In genomic region chr3:107956991-107957467, GRCh38 we compare ENCODE assay signal across 9 cellular contexts.
DNase-seq lines count a peak whose midpoint lies in the region; ATAC-seq, FAIRE-seq and TF ChIP-seq lines count a peak whose summit lies in the region.
"Had no signal": no experiment of that assay in that cellular context is flagged by ENCODE, and none has a peak within 500 bp of the region (broad histone marks: within the 10 kb centered on the region; RNA-seq: fewer than 3 reads in every experiment).

No MANE protein-coding gene starts in this region.

- H3K36me3 Mint-ChIP-seq in astrocyte (ENCODE audit: low read depth, unreplicated experiment) = no peaks in the 10 kb centered on the region
- H3K36me3 Mint-ChIP-seq in activated T-cell treated with anti-CD3 and anti-CD28 coated beads, Interleukin-2, amount 50 U/mL, for 72 hours (ENCODE audit: insufficient read depth in 2 of 2) = peaks cover 0 to 2% of the 10 kb centered on the region in 2 donors

- H3K27ac Mint-ChIP-seq in astrocyte (ENCODE audit: unreplicated experiment) = no peak overlapping the region
- no peak overlapping the region for H3K27ac Mint-ChIP-seq in activated T-cell treated with anti-CD3 and anti-CD28 coated beads, Interleukin-2, amount 50 U/mL, for 72 hours

- H3K9me3 ChIP-seq in astrocyte (ENCODE audit: insufficient read depth, low read depth, low read length) (no peaks in the 10 kb centered on the region), right atrium auricular region (no peaks in the 10 kb centered on the region)
- H3K9me3 ChIP-seq: BLaER1 had no signal

- H3K4me3 Mint-ChIP-seq in astrocyte (ENCODE audit: unreplicated experiment) = no peak overlapping the region
- no peak overlapping the region for H3K4me3 Mint-ChIP-seq in activated T-cell treated with anti-CD3 and anti-CD28 coated beads, Interleukin-2, amount 50 U/mL, for 72 hours

- no peak for ATAC-seq in activated T-cell treated with anti-CD3 and anti-CD28 coated beads, Interleukin-2, amount 50 U/mL, for 72 hours (replicated peaks in 1 of 2)

- H4K20me1 ChIP-seq in astrocyte (ENCODE audit: insufficient read depth, low read length) = no peaks in the 10 kb centered on the region
- H4K20me1 ChIP-seq: BLaER1 had no signal

- no peak for TF ChIP-seq CTCF in astrocyte (IDR thresholded peaks at IDR 0.05; ENCODE audit: insufficient read depth, low read depth, low read length)
- no peak for TF ChIP-seq CTCF in right atrium auricular region (IDR thresholded peaks at IDR 0.05)
- no peak for TF ChIP-seq CTCF in GM20000 (IDR thresholded peaks at IDR 0.05; ENCODE audit: extremely low read depth, missing control alignments)

- H3K27me3 ChIP-seq in astrocyte (ENCODE audit: insufficient read depth, low read length) (peaks cover 4% of the 10 kb centered on the region), right atrium auricular region (no peaks in the 10 kb centered on the region)
- H3K27me3 ChIP-seq: BLaER1 had no signal

- H3K79me2 ChIP-seq in astrocyte (ENCODE audit: insufficient read depth, low read length) = no peaks in the 10 kb centered on the region

- no peak overlapping the region for H3K4me2 ChIP-seq in astrocyte (ENCODE audit: low read length)
- H3K4me2 ChIP-seq: BLaER1 had no signal

- no peak overlapping the region for H2AFZ ChIP-seq in astrocyte (ENCODE audit: low read depth, low read length)

- DNase-seq in AG20443 (ENCODE audit: low spot score) (peak; percentile 91), astrocyte (ENCODE audit: low read depth) (peak; percentile 18), right atrium auricular region (ENCODE audit: low spot score) (peak; percentile 93), posterior vena cava (ENCODE audit: low spot score) (peak; percentile 92), urothelium cell line (ENCODE audit: low spot score) (no peak), kidney glomerular epithelial cell (lab: John Stamatoyannopoulos, UW) (no peak), GM20000 (ENCODE audit: low spot score) (no peak)
- DNase-seq in activated T-cell treated with anti-CD3 and anti-CD28 coated beads, Interleukin-2, amount 50 U/mL, for 72 hours = no peak

- no peak overlapping the region for H3K9ac ChIP-seq in astrocyte (ENCODE audit: low read length)
- H3K9ac ChIP-seq: BLaER1 had no signal

- intact Hi-C loops in posterior vena cava (cut with DNase I) = no loop called here

- FAIRE-seq in astrocyte (lab: Jason Lieb, UNC) (peak; percentile 32), urothelium cell line (lab: Jason Lieb, UNC) (no peak)

- H3K4me3 ChIP-seq in astrocyte (ENCODE audit: insufficient read depth, low read depth, low read length) (no peak overlapping the region), right atrium auricular region (peak overlapping the region in 1 of 2 donors; percentile 25)
- H3K4me3 ChIP-seq: BLaER1 had no signal

- peaks cover 5% of the 10 kb centered on the region for H3K27me3 Mint-ChIP-seq in astrocyte (ENCODE audit: low read depth, unreplicated experiment)
- no peaks in the 10 kb centered on the region for H3K27me3 Mint-ChIP-seq in activated T-cell treated with anti-CD3 and anti-CD28 coated beads, Interleukin-2, amount 50 U/mL, for 72 hours (ENCODE audit: low read depth)

- H3K36me3 ChIP-seq in astrocyte (ENCODE audit: insufficient read depth, low read length) (no peaks in the 10 kb centered on the region), right atrium auricular region (no peaks in the 10 kb centered on the region)
- H3K36me3 ChIP-seq: BLaER1 had no signal

- no peaks in the 10 kb centered on the region for H3K9me3 Mint-ChIP-seq in astrocyte (ENCODE audit: unreplicated experiment)
- H3K9me3 Mint-ChIP-seq in activated T-cell treated with anti-CD3 and anti-CD28 coated beads, Interleukin-2, amount 50 U/mL, for 72 hours = peaks cover 0 to 3% of the 10 kb centered on the region in 2 donors

- H3K4me1 ChIP-seq in astrocyte (ENCODE audit: insufficient read depth, low read length) = no peaks in the 10 kb centered on the region
- peaks cover 0 to 27% of the 10 kb centered on the region in 2 donors for H3K4me1 ChIP-seq in right atrium auricular region

- H3K4me1 Mint-ChIP-seq in astrocyte (ENCODE audit: low read depth, unreplicated experiment) = peaks cover 7% of the 10 kb centered on the region
- peaks cover 37% of the 10 kb centered on the region for H3K4me1 Mint-ChIP-seq in activated T-cell treated with anti-CD3 and anti-CD28 coated beads, Interleukin-2, amount 50 U/mL, for 72 hours (ENCODE audit: low read depth)

- H3K27ac ChIP-seq in astrocyte (ENCODE audit: low read depth, low read length) = no peak overlapping the region
- peak overlapping the region; percentile 75 to 84 for H3K27ac ChIP-seq in right atrium auricular region
- H3K27ac ChIP-seq: BLaER1 had no signal

Comparison
In these comparisons a context has a peak if more than half of its experiments do, and no peak if none do; other contexts are left out.
1. DNase-seq: peak in AG20443 (single experiment), astrocyte (single experiment), right atrium auricular region (single experiment) and posterior vena cava (single experiment); none in urothelium cell line (single experiment), activated T-cell treated with anti-CD3 and anti-CD28 coated beads, Interleukin-2, amount 50 U/mL, for 72 hours (0 of 2), kidney glomerular epithelial cell (single experiment) and GM20000 (single experiment).